13 cellular contexts compared by ENCODE assay signal in the genomic region with DNA sequence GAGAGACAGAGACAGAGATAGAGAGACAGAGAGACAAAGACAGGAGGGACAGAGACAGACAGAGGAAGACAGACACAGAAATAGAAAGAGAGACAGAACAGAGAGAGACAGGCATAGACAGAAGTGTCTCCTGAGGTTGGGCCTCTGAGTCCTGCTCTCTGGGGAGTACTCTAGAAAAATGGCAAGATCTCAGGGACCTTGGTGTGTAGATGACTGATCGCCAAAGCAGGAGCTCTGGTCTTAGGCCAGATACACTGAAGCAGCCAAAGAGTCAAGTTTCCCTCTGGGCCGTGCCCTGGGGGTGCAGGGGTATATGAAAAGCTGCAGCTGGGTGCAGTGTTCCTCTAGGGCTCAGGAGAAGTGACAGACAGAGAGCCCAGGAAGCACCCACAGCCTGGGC.
DNase-seq lines count a peak whose midpoint lies in the region; ATAC-seq, FAIRE-seq and TF ChIP-seq lines count a peak whose summit lies in the region.
"Had no signal": no experiment of that assay in that cellular context is flagged by ENCODE, and none has a peak within 500 bp of the region (broad histone marks: within the 10 kb centered on the region; RNA-seq: fewer than 3 reads in every experiment).

No MANE protein-coding gene starts in this region.

- no peaks in the 10 kb centered on the region for H3K36me3 ChIP-seq in RWPE2 (ENCODE audit: low read depth)
- H3K36me3 ChIP-seq: sigmoid colon had no signal

- no peaks in the 10 kb centered on the region for H3K9me3 ChIP-seq in A549
- H3K9me3 ChIP-seq in RWPE2 (ENCODE audit: severe bottlenecking), result no peaks in the 10 kb centered on the region
- H3K9me3 ChIP-seq: sigmoid colon had no signal

- TF ChIP-seq RAD21 in A549 (conservative IDR thresholded peaks at IDR 0.05 in 1 of 2, IDR thresholded peaks at IDR 0.05 in 1 of 2), result no peak

- H3K4me1 ChIP-seq in A549 (peaks cover 37% of the 10 kb centered on the region), RWPE2 (ENCODE audit: insufficient read depth, poor library complexity, severe bottlenecking) (peaks cover 31% of the 10 kb centered on the region)

- TF ChIP-seq POLR2A in A549 (IDR thresholded peaks at IDR 0.05; ENCODE audit: low read length), result no peak

- H3K4me1 Mint-ChIP-seq in progenitor cell of endocrine pancreas (ENCODE audit: low read depth), result peaks cover 22% of the 10 kb centered on the region
- H3K4me1 Mint-ChIP-seq: activated CD4-positive, alpha-beta memory T cell treated with anti-CD3 and anti-CD28 coated beads, Interleukin-2, amount 10 ng/mL, durations not matched to agents 7 days and 5 days had no signal

- DNase-seq in A549 (ENCODE audit: low read depth in 1 of 2, low spot score in 1 of 2) (no peak), RWPE2 (ENCODE audit: low spot score) (no peak), fibroblast of peridontal ligament (ENCODE audit: extremely low read depth) (peak; percentile 33), progenitor cell of endocrine pancreas (ENCODE audit: low spot score, unreplicated experiment) (no peak), T-helper 1 cell (no peak), NCI-H1048 (lab: John Stamatoyannopoulos, UW) (no peak)
- DNase-seq in NK-92 treated with Interleukin-12 subunit alpha and Interleukin-12 subunit beta, amount 100 ng/mL, for 24 hours (lab: John Stamatoyannopoulos, UW), result no peak
- no peak for DNase-seq in activated T-cell treated with anti-CD3 and anti-CD28 coated beads, Interleukin-2, amount 50 U/mL, for 1 hour
- DNase-seq: activated CD4-positive, alpha-beta memory T cell treated with anti-CD3 and anti-CD28 coated beads, Interleukin-2, amount 10 ng/mL, durations not matched to agents 7 days and 5 days; activated naive CD8-positive, alpha-beta T cell treated with anti-CD3 and anti-CD28 coated beads, Interleukin-2, amount 50 U/mL, for 24 hours; NCI-H510A treated with DMSO at 0.1 percent for 48 hours; sigmoid colon had no signal

- CTCF ChIA-PET in A549 (lab: Yijun Ruan, JAX), result interaction anchor here (0.5 to 2.2 kb wide), 10 partner anchors 13 to 313 kb away, joined by 3 to 9 read pairs (median 3); no protein-coding TSS in a partner anchor

- FAIRE-seq in A549 (lab: Jason Lieb, UNC), result no peak
- FAIRE-seq: A204.1 had no signal

- WGBS in A549 (ENCODE audit: missing lambda C conversion rate), result 77% methylated on average over 2 of the region's 2 CpGs

- no peak for TF ChIP-seq EP300 in A549 (IDR thresholded peaks at IDR 0.05)

- ATAC-seq in A549, result no peak
- no peak for ATAC-seq in RWPE2 (ENCODE audit: low read depth)
- ATAC-seq: activated naive CD8-positive, alpha-beta T cell treated with anti-CD3 and anti-CD28 coated beads, Interleukin-2, amount 50 U/mL, for 24 hours had no signal

- no peaks in the 10 kb centered on the region for H3K27me3 Mint-ChIP-seq in progenitor cell of endocrine pancreas
- H3K27me3 Mint-ChIP-seq: activated CD4-positive, alpha-beta memory T cell treated with anti-CD3 and anti-CD28 coated beads, Interleukin-2, amount 10 ng/mL, durations not matched to agents 7 days and 5 days; activated naive CD8-positive, alpha-beta T cell treated with anti-CD3 and anti-CD28 coated beads, Interleukin-2, amount 50 U/mL, for 24 hours had no signal

- peaks cover 3% of the 10 kb centered on the region for H3K9me3 Mint-ChIP-seq in progenitor cell of endocrine pancreas (ENCODE audit: low read depth)
- H3K9me3 Mint-ChIP-seq: activated CD4-positive, alpha-beta memory T cell treated with anti-CD3 and anti-CD28 coated beads, Interleukin-2, amount 10 ng/mL, durations not matched to agents 7 days and 5 days; activated naive CD8-positive, alpha-beta T cell treated with anti-CD3 and anti-CD28 coated beads, Interleukin-2, amount 50 U/mL, for 24 hours had no signal

- H3K27ac Mint-ChIP-seq in progenitor cell of endocrine pancreas, result peak overlapping the region; percentile 63
- H3K27ac Mint-ChIP-seq: activated CD4-positive, alpha-beta memory T cell treated with anti-CD3 and anti-CD28 coated beads, Interleukin-2, amount 10 ng/mL, durations not matched to agents 7 days and 5 days; activated naive CD8-positive, alpha-beta T cell treated with anti-CD3 and anti-CD28 coated beads, Interleukin-2, amount 50 U/mL, for 24 hours had no signal

- no peak overlapping the region for H3K4me3 ChIP-seq in A549
- H3K4me3 ChIP-seq in RWPE2 (ENCODE audit: severe bottlenecking), result no peak overlapping the region
- H3K4me3 ChIP-seq: sigmoid colon had no signal

- no peaks in the 10 kb centered on the region for H3K36me3 Mint-ChIP-seq in progenitor cell of endocrine pancreas (ENCODE audit: insufficient read depth)

- H3K27ac ChIP-seq in A549 (peak overlapping the region; percentile 79 to 86), RWPE2 (ENCODE audit: poor library complexity, severe bottlenecking) (peak overlapping the region; percentile 56)

- H3K4me2 ChIP-seq in A549, result peak overlapping the region; percentile 24; the same call in 2 of the 3 replicates

- TF ChIP-seq CTCF in A549 (IDR thresholded peaks at IDR 0.05), result no peak
- TF ChIP-seq CTCF in RWPE2 (IDR thresholded peaks at IDR 0.05; ENCODE audit: poor library complexity, severe bottlenecking), result no peak
- TF ChIP-seq CTCF in progenitor cell of endocrine pancreas (IDR thresholded peaks at IDR 0.05; ENCODE audit: unreplicated experiment), result no peak

- H3K4me3 Mint-ChIP-seq in progenitor cell of endocrine pancreas (ENCODE audit: low read depth), result no peak overlapping the region
- H3K4me3 Mint-ChIP-seq: activated CD4-positive, alpha-beta memory T cell treated with anti-CD3 and anti-CD28 coated beads, Interleukin-2, amount 10 ng/mL, durations not matched to agents 7 days and 5 days; activated naive CD8-positive, alpha-beta T cell treated with anti-CD3 and anti-CD28 coated beads, Interleukin-2, amount 50 U/mL, for 24 hours had no signal

- H3K27me3 ChIP-seq in RWPE2 (ENCODE audit: insufficient read depth, poor library complexity, severe bottlenecking), result no peaks in the 10 kb centered on the region
- H3K27me3 ChIP-seq: sigmoid colon had no signal

- POLR2A ChIA-PET in A549 (lab: Yijun Ruan, JAX), result no interaction called here

TF ChIP-seq in A549, 52 proteins besides CTCF, POLR2A, EP300 and RAD21:
- TF ChIP-seq RFX5 (IDR thresholded peaks at IDR 0.05), result no peak
- TF ChIP-seq, protein P1, sequence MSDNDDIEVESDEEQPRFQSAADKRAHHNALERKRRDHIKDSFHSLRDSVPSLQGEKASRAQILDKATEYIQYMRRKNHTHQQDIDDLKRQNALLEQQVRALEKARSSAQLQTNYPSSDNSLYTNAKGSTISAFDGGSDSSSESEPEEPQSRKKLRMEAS (IDR thresholded peaks at IDR 0.05), result peak; percentile 5; the same call in 1 of the 2 replicates
- no peak for TF ChIP-seq GATA3 (IDR thresholded peaks at IDR 0.05; ENCODE audit: borderline replicate concordance)
- TF ChIP-seq CHD2 (IDR thresholded peaks at IDR 0.05; ENCODE audit: low read length, partially characterized antibody), result no peak
